ENCODE assay signal across 1 cellular context in the genomic region with DNA sequence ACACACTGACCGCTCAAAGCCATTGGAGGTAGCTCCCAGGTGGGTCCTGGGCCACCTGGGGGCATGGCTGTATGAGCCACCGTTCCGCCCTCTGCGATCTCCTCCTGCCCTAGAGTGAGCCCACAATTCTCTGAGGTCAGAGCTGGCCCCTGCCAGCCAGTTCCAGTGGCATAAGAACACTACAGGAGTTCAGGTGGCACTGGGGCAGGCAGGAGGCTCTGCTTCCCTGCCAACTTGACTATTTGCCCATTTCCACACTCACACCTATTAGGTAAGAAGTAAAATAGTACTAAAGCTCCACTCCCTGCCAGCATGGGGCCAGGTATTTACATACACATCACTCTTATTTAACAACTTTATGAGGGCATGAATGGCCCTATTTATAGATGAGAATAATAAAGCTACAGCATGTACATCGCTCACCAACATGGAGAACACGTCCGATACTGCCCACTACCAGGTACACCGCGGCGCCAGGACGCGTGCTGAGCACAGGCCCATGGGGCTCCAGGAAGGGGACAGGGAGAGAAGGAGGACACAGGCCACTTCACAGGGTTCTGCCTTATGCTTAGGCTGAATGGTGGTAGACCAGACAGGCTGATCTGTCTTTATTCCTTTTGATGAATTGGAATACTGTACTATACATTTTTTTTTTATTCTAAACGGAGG.
TF ChIP-seq lines count a peak whose summit lies in the region.

No MANE protein-coding gene starts in this region.

TF ChIP-seq in WTC11, 78 proteins besides CTCF, POLR2A, EP300 and RAD21 (continued from another document):
- TF ChIP-seq JUN (CRISPR knock-in tag; IDR thresholded peaks at IDR 0.05) (no peak), NFYB (CRISPR knock-in tag; conservative IDR thresholded peaks at IDR 0.05; ENCODE audit: low read depth) (no peak), FOXJ3 (CRISPR knock-in tag; IDR thresholded peaks at IDR 0.05; ENCODE audit: borderline replicate concordance) (no peak), NR3C1 (CRISPR knock-in tag; conservative IDR thresholded peaks at IDR 0.05; ENCODE audit: low read depth) (no peak), NFATC4 (CRISPR knock-in tag; IDR thresholded peaks at IDR 0.05) (no peak), TCF7 (CRISPR knock-in tag; IDR thresholded peaks at IDR 0.05; ENCODE audit: low read depth) (no peak)
